Comparison of ENCODE assay signal across 19 cellular contexts in the genomic region with DNA sequence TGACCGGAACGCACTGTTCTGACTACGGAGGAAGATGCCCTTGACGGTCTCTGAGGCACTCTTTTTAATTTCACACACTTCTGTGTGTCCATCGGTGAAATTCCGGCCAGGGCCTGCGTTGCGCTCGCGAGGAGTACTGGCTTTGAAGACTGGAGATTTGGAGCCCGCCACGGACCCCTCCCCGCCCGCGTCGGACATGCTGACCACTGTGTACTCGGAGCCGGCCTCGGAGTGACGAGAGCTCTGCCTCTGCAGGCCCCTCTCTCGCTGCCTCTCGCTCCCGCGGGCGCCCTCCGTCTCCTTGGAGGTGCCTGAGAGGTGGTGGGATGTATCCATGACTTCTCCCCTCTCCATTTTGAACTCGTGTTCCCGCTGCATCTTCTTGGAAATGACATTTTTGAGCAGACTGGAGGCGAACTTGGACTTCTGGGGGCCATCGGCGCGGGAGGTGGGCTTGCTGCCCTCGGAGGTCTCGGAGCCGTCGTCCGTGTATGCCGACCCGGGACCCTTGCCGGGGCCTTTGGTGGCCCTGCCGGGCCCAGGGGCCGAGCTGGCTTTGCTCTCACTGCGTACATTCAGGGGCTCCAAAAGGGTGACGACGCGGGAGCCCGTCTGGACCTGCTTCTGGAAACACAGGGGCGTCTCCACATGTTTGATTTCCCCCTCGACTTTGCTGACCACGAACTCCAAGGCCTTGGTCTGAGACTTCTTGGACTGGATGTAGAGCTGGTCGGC. TPM values are rescaled to one million over a fixed set of nuclear protein-coding genes. Genes with fewer than 3 reads are reported as not detected.
"Had no signal": no experiment of that assay in that cellular context is flagged by ENCODE, and none has a peak within 500 bp of the region (broad histone marks: within the 10 kb centered on the region; RNA-seq: fewer than 3 reads in every experiment).

No MANE protein-coding gene starts in this region.

- H3K27me3 ChIP-seq: esophagus muscularis mucosa, heart right ventricle, stomach had no signal

- H3K36me3 Mint-ChIP-seq: activated naive CD8-positive, alpha-beta T cell; immature natural killer cell had no signal

- H3K9me3 Mint-ChIP-seq: T-helper 2 cell treated with Interferon-gamma antibody and Interleukin-4, amounts not matched to agents 5 μg/mL and 100 μg/mL, for 36 hours had no signal

- ATAC-seq: activated CD4-positive, alpha-beta T cell treated with anti-CD3 and anti-CD28 coated beads for 36 hours; heart right ventricle; right cardiac atrium had no signal

- H3K4me3 ChIP-seq: esophagus muscularis mucosa, heart right ventricle, prostate gland, smooth muscle cell, stomach, thoracic aorta had no signal

- H3K27ac Mint-ChIP-seq: activated CD4-positive, alpha-beta T cell treated with anti-CD3 and anti-CD28 coated beads for 36 hours; activated naive CD8-positive, alpha-beta T cell; immature natural killer cell; nephron progenitor cell; T-helper 2 cell treated with Interferon-gamma antibody and Interleukin-4, amounts not matched to agents 5 μg/mL and 100 μg/mL, for 36 hours had no signal

- H3K9me3 ChIP-seq: esophagus muscularis mucosa, prostate gland, stomach, thoracic aorta had no signal

- H3K36me3 ChIP-seq: esophagus muscularis mucosa, heart right ventricle, prostate gland, stomach, thoracic aorta had no signal

- H3K4me1 Mint-ChIP-seq: activated CD4-positive, alpha-beta T cell treated with anti-CD3 and anti-CD28 coated beads for 36 hours; immature natural killer cell had no signal

- H3K4me3 Mint-ChIP-seq: activated CD4-positive, alpha-beta T cell treated with anti-CD3 and anti-CD28 coated beads for 36 hours; activated naive CD8-positive, alpha-beta T cell; immature natural killer cell; nephron progenitor cell; T-helper 2 cell treated with Interferon-gamma antibody and Interleukin-4, amounts not matched to agents 5 μg/mL and 100 μg/mL, for 36 hours had no signal

- DNase-seq: activated CD4-positive, alpha-beta T cell treated with anti-CD3 and anti-CD28 coated beads for 36 hours; activated CD4-positive, alpha-beta T cell treated with anti-CD3 and anti-CD28 coated beads, Interleukin-2, amount 50 U/mL, for 48 hours; dermis blood vessel endothelial cell; effector memory CD4-positive, alpha-beta T cell; heart right ventricle; immature natural killer cell; stimulated activated CD4-positive, alpha-beta T cell treated with anti-CD3 and anti-CD28 coated beads, Interleukin-4, amount 100 ng/mL, for 1 hour; stomach had no signal

- H3K4me2 ChIP-seq: smooth muscle cell had no signal

- H3K4me1 ChIP-seq: prostate gland, stomach had no signal

- H3K27ac ChIP-seq: esophagus muscularis mucosa, heart right ventricle, prostate gland, stomach, thoracic aorta had no signal

RNA-seq across cellular contexts. Expression of a gene that starts 5.7 kb away (rescaled TPM):
- total RNA-seq: activated CD4-positive, alpha-beta T cell treated with anti-CD3 and anti-CD28 coated beads for 36 hours; endothelial cell of umbilical vein; mesenteric fat pad; smooth muscle cell; ureter had no signal
- polyA plus RNA-seq: endothelial cell of umbilical vein, immature natural killer cell, smooth muscle cell had no signal
